Comparison of ENCODE assay signal across 18 cellular contexts in genomic region chr17:40020146-40020545, GRCh38. TPM values are rescaled to one million over a fixed set of nuclear protein-coding genes. Genes with fewer than 3 reads are reported as not detected.
DNase-seq lines count a peak whose midpoint lies in the region; ATAC-seq, FAIRE-seq and TF ChIP-seq lines count a peak whose summit lies in the region.
"Had no signal": no experiment of that assay in that cellular context is flagged by ENCODE, and none has a peak within 500 bp of the region (broad histone marks: within the 10 kb centered on the region; RNA-seq: fewer than 3 reads in every experiment).

No MANE protein-coding gene starts in this region.

- WGBS in GM23248 (ENCODE audit: low coverage in 1 of 2, low lambda C conversion rate in 2 of 2, missing lambda C conversion rate in 2 of 2), 2 experiments: 93 to 94% methylated on average over 11 to 13 of the region's 13 CpGs
- 90 to 96% (median 92%) methylated on average over 11 to 13 of the region's 13 CpGs for WGBS in adrenal gland, 4 donors
- 81 to 91% (median 82%) methylated on average over 13 of the region's 13 CpGs for WGBS in psoas muscle, 3 donors

- H2AFZ ChIP-seq in ACC112 (ENCODE audit: low read length, unreplicated experiment) (no peak overlapping the region), GM23248 (no peak overlapping the region)

- H3K27me3 ChIP-seq in ACC112 (ENCODE audit: insufficient read depth, low read length): no peaks in the 10 kb centered on the region
- H3K27me3 ChIP-seq in GM23248 (replicated peaks; ENCODE audit: insufficient read depth): no peaks in the 10 kb centered on the region
- H3K27me3 ChIP-seq in adrenal gland: no peaks in the 10 kb centered on the region
- no peaks in the 10 kb centered on the region for H3K27me3 ChIP-seq in psoas muscle (ENCODE audit: insufficient read depth in 3 of 3, low read length in 2 of 3)

- H3K79me2 ChIP-seq in ACC112 (ENCODE audit: control insufficient read depth, insufficient read depth, low read length, unreplicated experiment) (peaks cover 2% of the 10 kb centered on the region), GM23248 (ENCODE audit: insufficient read depth) (no peaks in the 10 kb centered on the region)

- no peak for TF ChIP-seq CTCF in adrenal gland (IDR thresholded peaks at IDR 0.05)
- no peak for TF ChIP-seq CTCF in psoas muscle (IDR thresholded peaks at IDR 0.05)

- H3K4me1 ChIP-seq in ACC112 (ENCODE audit: control insufficient read depth, insufficient read depth, low read length, unreplicated experiment): peaks cover 96% of the 10 kb centered on the region
- peaks cover 48% of the 10 kb centered on the region for H3K4me1 ChIP-seq in GM23248 (ENCODE audit: insufficient read depth)
- peaks cover 35 to 38% of the 10 kb centered on the region in 2 donors for H3K4me1 ChIP-seq in adrenal gland (replicated peaks in 1 of 2)
- peaks cover 77% of the 10 kb centered on the region for H3K4me1 ChIP-seq in psoas muscle

- peaks cover 26% of the 10 kb centered on the region for H3F3A ChIP-seq in GM23248 (ENCODE audit: insufficient read depth)

- no peaks in the 10 kb centered on the region for H4K20me1 ChIP-seq in GM23248 (ENCODE audit: insufficient read depth)

- intact Hi-C loops in adrenal gland (cut with DNase I): no loop called here
- intact Hi-C loops in psoas muscle (cut with DNase I): no loop called here

- no peaks in the 10 kb centered on the region for H3K9me3 ChIP-seq in GM23248 (ENCODE audit: low read depth)
- no peaks in the 10 kb centered on the region for H3K9me3 ChIP-seq in adrenal gland (replicated peaks in 1 of 3)
- H3K9me3 ChIP-seq in psoas muscle: no peaks in the 10 kb centered on the region

- H3K36me3 ChIP-seq in ACC112 (ENCODE audit: insufficient read depth, low read length) (no peaks in the 10 kb centered on the region), GM23248 (ENCODE audit: low read depth) (no peaks in the 10 kb centered on the region), adrenal gland (replicated peaks in 1 of 2) (peaks cover 0 to 13% of the 10 kb centered on the region in 2 donors), psoas muscle (ENCODE audit: insufficient read depth in 1 of 2, low read depth in 1 of 2) (peaks cover 0 to 49% of the 10 kb centered on the region in 2 donors)

- ATAC-seq in psoas muscle: no peak
- ATAC-seq: CD8-positive, alpha-beta T cell had no signal

- H3K27ac ChIP-seq in ACC112 (ENCODE audit: low read depth, low read length): peak overlapping the region; percentile 88
- no peak overlapping the region for H3K27ac ChIP-seq in GM23248
- peak overlapping the region in 3 of 5 donors; percentile 84 to 89 (median 88) for H3K27ac ChIP-seq in adrenal gland
- H3K27ac ChIP-seq in psoas muscle: peak overlapping the region; percentile 87

- TF ChIP-seq POLR2A in adrenal gland (IDR thresholded peaks at IDR 0.05) (no peak), H54 (IDR thresholded peaks at IDR 0.05; ENCODE audit: low read depth, low read length) (no peak)

- H3K4me3 ChIP-seq in ACC112 (ENCODE audit: low read depth, low read length): no peak overlapping the region
- H3K4me3 ChIP-seq in GM23248: no peak overlapping the region
- no peak overlapping the region for H3K4me3 ChIP-seq in adrenal gland
- H3K4me3 ChIP-seq in psoas muscle: no peak overlapping the region

- H3K4me2 ChIP-seq in GM23248 (ENCODE audit: unreplicated experiment): peak overlapping the region; percentile 11

- no peak for FAIRE-seq in H54 (lab: Jason Lieb, UNC)

- in situ Hi-C loops in GM23248 (cut with MboI): no loop called here
- in situ Hi-C loops in KBM-7 (cut with MboI; ENCODE audit: low pct_unique_long_range_greater_than_20kb, low sequenced_read_pairs): no loop called here

- H3K9me2 ChIP-seq in GM23248 (ENCODE audit: insufficient read depth): no peaks in the 10 kb centered on the region

- no peak for DNase-seq in GM23248
- no peak for DNase-seq in adrenal gland
- no peak for DNase-seq in psoas muscle
- DNase-seq in KBM-7: no peak
- DNase-seq in retina: no peak
- no peak for DNase-seq in H54 (ENCODE audit: insufficient read length, low spot score)
- no peak for DNase-seq in T-helper 1 cell
- DNase-seq: CD8-positive, alpha-beta T cell; EL; HCEC 1CT; NCI-H1436; NCI-H2081; NCI-H345; NCI-H526 treated with DMSO at 0.1 percent for 48 hours had no signal

- H3K9ac ChIP-seq in GM23248: no peak overlapping the region

RNA-seq across cellular contexts. Expression of gene CSF3, which starts 4.9 kb away (rescaled TPM):
- total RNA-seq in GM23248 (2014; rRNA removed; shearing (Covaris generic)): not detected in 2 replicates
- 0.13 TPM in 1 of 2 replicates, not detected in the other for polyA plus RNA-seq in GM23248 (2016; fragmentation: Nextera tagmentation; extraction: Ambion mirVana)
- under 1 TPM in 4 of 8 donors, not detected in 4; 0.32 to 0.74 (median 0.44) TPM for total RNA-seq in adrenal gland
- polyA plus RNA-seq in adrenal gland: 1 to 10 TPM in 1 of 3 donors, under 1 TPM in 2; 0.24 to 6.1 (median 0.80) TPM
- 10 to 100 TPM in 2 of 4 donors, under 1 TPM in 2; 0.30 to 39.8 (median 19.4) TPM for total RNA-seq in psoas muscle
- polyA plus RNA-seq in psoas muscle: 10 to 100 TPM in 1 of 3 donors, 1 to 10 TPM in 2; 3.4 to 46.2 (median 3.9) TPM
- total RNA-seq: CD8-positive, alpha-beta T cell; HT-29 had no signal
- polyA plus RNA-seq: AG04450, BJ had no signal

RNA-seq across cellular contexts. Expression of gene MED24, which starts 34.1 kb away (rescaled TPM):
- total RNA-seq in GM23248 (2014; rRNA removed; shearing (Covaris generic)): 35.3 and 37.3 TPM in 2 replicates
- polyA plus RNA-seq in GM23248 (2016; fragmentation: Nextera tagmentation; extraction: Ambion mirVana) (33.6 and 35.2 TPM in 2 replicates), adrenal gland (100 to 1,000 TPM in 1 of 3 donors, 10 to 100 TPM in 2; 50.3 to 103 (median 92.9) TPM), psoas muscle (100 to 1,000 TPM in 1 of 3 donors, 10 to 100 TPM in 2; 51.1 to 115 (median 55.9) TPM)
- total RNA-seq in adrenal gland (100 to 1,000 TPM in 1 of 8 donors, 10 to 100 TPM in 7; 57.1 to 127 (median 78.1) TPM), psoas muscle (100 to 1,000 TPM in 2 of 4 donors, 10 to 100 TPM in 2; 56.3 to 120 (median 87.9) TPM)

RNA-seq across cellular contexts. Expression of gene PSMD3, which starts 39.5 kb away (rescaled TPM):
- total RNA-seq in GM23248 (2014; rRNA removed; shearing (Covaris generic)): 103 and 116 TPM in 2 replicates
- polyA plus RNA-seq in GM23248 (2016; fragmentation: Nextera tagmentation; extraction: Ambion mirVana) (102 and 106 TPM in 2 replicates), adrenal gland (100 to 1,000 TPM in 1 of 3 donors, 10 to 100 TPM in 2; 42.8 to 109 (median 54.5) TPM), psoas muscle (100 to 1,000 TPM; 168 to 392 (median 234) TPM)
- total RNA-seq in adrenal gland (100 to 1,000 TPM in 3 of 8 donors, 10 to 100 TPM in 5; 78.8 to 123 (median 97.3) TPM), psoas muscle (100 to 1,000 TPM; 137 to 253 (median 220) TPM)

RNA-seq across cellular contexts. Expression of gene THRA, which starts 42.6 kb away (rescaled TPM):
- 33.3 and 36.2 TPM in 2 replicates for total RNA-seq in GM23248 (2014; rRNA removed; shearing (Covaris generic))
- polyA plus RNA-seq in GM23248 (2016; fragmentation: Nextera tagmentation; extraction: Ambion mirVana) (15.8 and 16.4 TPM in 2 replicates), adrenal gland (10 to 100 TPM; 41.8 to 62.3 (median 50.9) TPM), psoas muscle (10 to 100 TPM in 2 of 3 donors, 1 to 10 TPM in 1; 9.5 to 60.0 (median 29.0) TPM)
- total RNA-seq in adrenal gland (100 to 1,000 TPM in 3 of 8 donors, 10 to 100 TPM in 5; 46.1 to 110 (median 76.4) TPM), psoas muscle (10 to 100 TPM; 39.5 to 55.1 (median 42.9) TPM)

RNA-seq across cellular contexts. Expression of gene GSDMA, which starts 57.3 kb away (rescaled TPM):
- not detected in 2 replicates for total RNA-seq in GM23248 (2014; rRNA removed; shearing (Covaris generic))
- polyA plus RNA-seq in GM23248 (2016; fragmentation: Nextera tagmentation; extraction: Ambion mirVana) (0.09 and 0.21 TPM in 2 replicates), adrenal gland (under 1 TPM in 2 of 3 donors, not detected in 1; 0.20 to 0.53 TPM), psoas muscle (under 1 TPM in 2 of 3 donors, not detected in 1; 0.03 to 0.06 TPM)
- total RNA-seq in adrenal gland (1 to 10 TPM in 4 of 8 donors, under 1 TPM in 1, not detected in 3; 0.14 to 2.2 (median 1.4) TPM), psoas muscle (under 1 TPM in 2 of 4 donors, not detected in 2; 0.24 to 0.32 TPM)
- total RNA-seq: HT-29 had no signal
- polyA plus RNA-seq: AG04450, BJ had no signal
